13 cellular contexts compared by ENCODE assay signal in genomic region chr11:64741393-64742086, GRCh38. TPM values are rescaled to one million over a fixed set of nuclear protein-coding genes. Genes with fewer than 3 reads are reported as not detected.
DNase-seq lines count a peak whose midpoint lies in the region; ATAC-seq, FAIRE-seq and TF ChIP-seq lines count a peak whose summit lies in the region.
"Had no signal": no experiment of that assay in that cellular context is flagged by ENCODE, and none has a peak within 500 bp of the region (broad histone marks: within the 10 kb centered on the region; RNA-seq: fewer than 3 reads in every experiment).

No MANE protein-coding gene starts in this region.

- BruUV-seq in HCT116 (replicated peaks; lab: Mats Ljungman, UMichigan), result no TSS peak

- CTCF ChIA-PET in HCT116 (lab: Charles Lee), result interaction anchor here (1.1 kb wide), 1 partner anchor 11 kb away, joined by 3 read pairs; no protein-coding TSS in a partner anchor

- H3K9me3 Mint-ChIP-seq in naive thymus-derived CD8-positive, alpha-beta T cell, result peaks cover 0 to 2% (median 0%) of the 10 kb centered on the region in 9 donors

- H3K36me3 Mint-ChIP-seq in naive thymus-derived CD8-positive, alpha-beta T cell, result peaks cover 0 to 51% (median 3%) of the 10 kb centered on the region in 3 donors

- peaks cover 48% of the 10 kb centered on the region for H3K36me3 ChIP-seq in BLaER1
- no peaks in the 10 kb centered on the region for H3K36me3 ChIP-seq in HCT116 (ENCODE audit: control insufficient read depth in 1 of 2, insufficient read depth in 2 of 2, low read length in 2 of 2)
- no peaks in the 10 kb centered on the region for H3K36me3 ChIP-seq in colonic mucosa
- no peaks in the 10 kb centered on the region for H3K36me3 ChIP-seq in kidney (ENCODE audit: control insufficient read depth in 1 of 2, insufficient read depth in 2 of 2, low read length in 2 of 2)

- ATAC-seq in HCT116 (no peak), GM21390 (IDR thresholded peaks at IDR 0.05; ENCODE audit: unreplicated experiment) (no peak), HG02970 (IDR thresholded peaks at IDR 0.05; ENCODE audit: low FRiP score, unreplicated experiment) (no peak)
- no peak for ATAC-seq in naive thymus-derived CD8-positive, alpha-beta T cell

- no peak for TF ChIP-seq RAD21 in HCT116 (IDR thresholded peaks at IDR 0.05; ENCODE audit: low read depth)

- H3K4me3 ChIP-seq in BLaER1 (peak overlapping the region; percentile 75), HCT116 (replicated peaks in 1 of 2; ENCODE audit: low read depth in 1 of 2, low read length in 2 of 2) (no peak overlapping the region), colonic mucosa (peak overlapping the region; percentile 50), kidney (ENCODE audit: low read length in 2 of 2) (peak overlapping the region in 1 of 2 donors; percentile 48)

- no peaks in the 10 kb centered on the region for H3K27me3 ChIP-seq in BLaER1
- no peaks in the 10 kb centered on the region for H3K27me3 ChIP-seq in HCT116 (ENCODE audit: insufficient read depth, low read length)
- peaks cover 43% of the 10 kb centered on the region for H3K27me3 ChIP-seq in colonic mucosa

- H3K9ac ChIP-seq in BLaER1 (peak overlapping the region; percentile 91), HCT116 (ENCODE audit: low read length) (no peak overlapping the region), colonic mucosa (ENCODE audit: low read depth in 2 of 2, low read length in 2 of 2) (peak overlapping the region in 1 of 2 donors; percentile 50), kidney (ENCODE audit: low read length in 2 of 2) (no peak overlapping the region)

- POLR2A ChIA-PET in HCT116 (lab: Charles Lee), result no interaction called here
- POLR2A ChIA-PET in naive thymus-derived CD8-positive, alpha-beta T cell (lab: Charles Lee), result interaction anchor here (0.6 to 45.2 kb wide), 13 partner anchors 8 to 377 kb away, joined by 3 to 2320 read pairs (median 7); partner anchors contain the start of genes CDC42BPG, MAP4K2, PYGM and SF1

- intact Hi-C loops in HCT116 (cut with micrococcal nuclease) (loop anchor here (5.0 kb wide), 1 partner anchor 189 kb away; no protein-coding TSS in a partner anchor), colonic mucosa (cut with DNase I) (loop anchor here (5.0 kb wide), 1 partner anchor 54 kb away; no protein-coding TSS in a partner anchor), kidney (cut with DNase I) (no loop called here)

- H3K4me3 Mint-ChIP-seq in naive thymus-derived CD8-positive, alpha-beta T cell, result peak overlapping the region; percentile 73 to 100 (median 83)

- no peaks in the 10 kb centered on the region for H3K9me2 ChIP-seq in HCT116 (ENCODE audit: insufficient read depth)

- H3K27ac Mint-ChIP-seq in naive thymus-derived CD8-positive, alpha-beta T cell, result peak overlapping the region; percentile 37 to 87 (median 82)

- no peak for DNase-seq in HCT116 (ENCODE audit: low read depth, low spot score)
- no peak for DNase-seq in colonic mucosa
- no peak for DNase-seq in naive thymus-derived CD8-positive, alpha-beta T cell
- DNase-seq in SKM-1 (lab: John Stamatoyannopoulos, UW; ENCODE audit: unreplicated experiment), result no peak
- no peak for DNase-seq in kidney
- DNase-seq: activated gamma-delta T cell, GOT3, NCI-H2171 treated with DMSO at 0.1 percent for 48 hours had no signal

- peak overlapping the region; percentile 99 for H3K27ac ChIP-seq in BLaER1
- H3K27ac ChIP-seq in HCT116 (ENCODE audit: low read depth, low read length), result no peak overlapping the region; the same call in 1 of the 2 replicates
- no peak overlapping the region for H3K27ac ChIP-seq in colonic mucosa
- no peak overlapping the region for H3K27ac ChIP-seq in kidney (ENCODE audit: low read depth in 2 of 2, low read length in 2 of 2)
- H3K27ac ChIP-seq: epithelial cell of prostate had no signal

- TF ChIP-seq POLR2A in HCT116 (IDR thresholded peaks at IDR 0.05; ENCODE audit: borderline replicate concordance, extremely low read depth, insufficient read depth, insufficient read length), result no peak

- TF ChIP-seq CTCF in HCT116 (IDR thresholded peaks at IDR 0.05 in 2 of 3, conservative IDR thresholded peaks at IDR 0.05 in 1 of 3; ENCODE audit: borderline replicate concordance in 1 of 3, insufficient read depth in 1 of 3, low read depth in 2 of 3, low read length in 2 of 3) (no peak), colonic mucosa (IDR thresholded peaks at IDR 0.05) (no peak), kidney (IDR thresholded peaks at IDR 0.05; ENCODE audit: borderline replicate concordance, extremely low read depth, insufficient read depth) (no peak)

- H4K20me1 ChIP-seq in BLaER1 (peaks cover 47% of the 10 kb centered on the region), HCT116 (ENCODE audit: insufficient read depth) (no peaks in the 10 kb centered on the region)

- H3K4me1 Mint-ChIP-seq in naive thymus-derived CD8-positive, alpha-beta T cell, result peaks cover 27 to 52% (median 45%) of the 10 kb centered on the region in 4 donors

- FAIRE-seq in kidney (lab: Jason Lieb, UNC), result no peak

- RAD21 ChIA-PET in HCT116 (lab: Charles Lee; ENCODE audit: low non-redundant PET in 1 of 2, low total read pairs in 2 of 2, uncharacterized antibody in 2 of 2, unreplicated experiment in 2 of 2), result no interaction called here

- H3K4me2 ChIP-seq in BLaER1 (peak overlapping the region; percentile 98), HCT116 (ENCODE audit: low read length) (peak overlapping the region; percentile 99)

- H3K27me3 Mint-ChIP-seq in naive thymus-derived CD8-positive, alpha-beta T cell, result peaks cover 0 to 2% (median 0%) of the 10 kb centered on the region in 5 donors

- peaks cover 32% of the 10 kb centered on the region for H3K4me1 ChIP-seq in BLaER1
- peaks cover 13 to 36% of the 10 kb centered on the region in 2 experiments for H3K4me1 ChIP-seq in HCT116 (ENCODE audit: control insufficient read depth in 1 of 2, insufficient read depth in 2 of 2, low read length in 2 of 2)
- peaks cover 19% of the 10 kb centered on the region for H3K4me1 ChIP-seq in colonic mucosa
- H3K4me1 ChIP-seq in kidney (ENCODE audit: control insufficient read depth in 1 of 2, insufficient read depth in 1 of 2, low read depth in 1 of 2, low read length in 2 of 2), result peaks cover 3 to 10% of the 10 kb centered on the region in 2 donors

- no peak overlapping the region for H2AFZ ChIP-seq in HCT116 (ENCODE audit: low read depth, low read length, poor library complexity, severe bottlenecking)

- H3K79me2 ChIP-seq in HCT116 (ENCODE audit: insufficient read depth, low read length), result no peaks in the 10 kb centered on the region

- H3K9me3 ChIP-seq in BLaER1 (no peaks in the 10 kb centered on the region), HCT116 (ENCODE audit: control insufficient read depth in 1 of 2, insufficient read depth in 1 of 2, low read depth in 1 of 2, low read length in 2 of 2) (no peaks in the 10 kb centered on the region), colonic mucosa (no peaks in the 10 kb centered on the region), kidney (ENCODE audit: control insufficient read depth in 1 of 2, low read length in 2 of 2) (no peaks in the 10 kb centered on the region)

TF ChIP-seq in HCT116, 20 proteins besides CTCF, POLR2A, EP300 and RAD21:
- TF ChIP-seq POLR2AphosphoS5 (IDR thresholded peaks at IDR 0.05; ENCODE audit: low read depth, low read length) (no peak), FOSL1 (IDR thresholded peaks at IDR 0.05; ENCODE audit: low read depth) (no peak), ELF1 (IDR thresholded peaks at IDR 0.05; ENCODE audit: borderline replicate concordance, low read depth) (no peak), SRF (IDR thresholded peaks at IDR 0.05; ENCODE audit: low read depth) (no peak), EZH2phosphoT487 (IDR thresholded peaks at IDR 0.05; ENCODE audit: borderline replicate concordance) (no peak), ZNF274 (IDR thresholded peaks at IDR 0.05; ENCODE audit: low read depth, low read length) (no peak), YY1 (IDR thresholded peaks at IDR 0.05; ENCODE audit: extremely low read depth, insufficient replicate concordance, low read depth, low read length) (no peak), TCF7L2 (IDR thresholded peaks at IDR 0.05; ENCODE audit: borderline replicate concordance, extremely low read depth, insufficient read depth, insufficient read length) (no peak), CBX3 (IDR thresholded peaks at IDR 0.05; ENCODE audit: low read depth) (no peak)

RNA-seq across cellular contexts. Expression of gene RASGRP2, which starts 2.4 kb away (rescaled TPM):
- total RNA-seq in HCT116 (2021; ENCODE audit: unreplicated experiment) (12.8 TPM), colonic mucosa (1 to 10 TPM; 2.8 to 3.5 TPM), kidney (42.6 TPM)
- 14.6 and 18.7 TPM in 2 replicates for polyA plus RNA-seq in HCT116 (2012)
- 100 to 1,000 TPM; 679 to 682 TPM for total RNA-seq in naive thymus-derived CD8-positive, alpha-beta T cell
- polyA plus RNA-seq in naive thymus-derived CD8-positive, alpha-beta T cell, result 100 to 1,000 TPM; 168 to 253 (median 185) TPM
- polyA plus RNA-seq in kidney (ENCODE audit: insufficient read depth, low read depth, low replicate concordance), result 14.1 TPM

RNA-seq across cellular contexts. Expression of gene PYGM, which starts 18.2 kb away (rescaled TPM):
- total RNA-seq in HCT116 (2021; ENCODE audit: unreplicated experiment) (1.7 TPM), colonic mucosa (1 to 10 TPM; 1.6 to 2.7 TPM), kidney (8.6 TPM)
- polyA plus RNA-seq in HCT116 (2012), result 0.51 and 0.56 TPM in 2 replicates
- 10 to 100 TPM; 13.0 to 18.4 TPM for total RNA-seq in naive thymus-derived CD8-positive, alpha-beta T cell
- polyA plus RNA-seq in naive thymus-derived CD8-positive, alpha-beta T cell, result under 1 TPM; 0.09 to 0.50 (median 0.49) TPM
- polyA plus RNA-seq in kidney (ENCODE audit: insufficient read depth, low read depth, low replicate concordance), result 2.5 TPM

RNA-seq across cellular contexts. Expression of gene NRXN2, which starts 18.5 kb away (rescaled TPM):
- total RNA-seq in HCT116 (2021; ENCODE audit: unreplicated experiment) (1.5 TPM), colonic mucosa (1 to 10 TPM; 2.2 to 5.4 TPM), kidney (13.3 TPM)
- 0.73 and 1.7 TPM in 2 replicates for polyA plus RNA-seq in HCT116 (2012)
- under 1 TPM in 1 of 2 experiments, not detected in 1; 0.21 TPM for total RNA-seq in naive thymus-derived CD8-positive, alpha-beta T cell
- not detected for polyA plus RNA-seq in naive thymus-derived CD8-positive, alpha-beta T cell
- 22.0 TPM for polyA plus RNA-seq in kidney (ENCODE audit: insufficient read depth, low read depth, low replicate concordance)
- total RNA-seq: lung microvascular endothelial cell had no signal

RNA-seq across cellular contexts. Expression of gene SF1, which starts 36.8 kb away (rescaled TPM):
- total RNA-seq in HCT116 (2021; ENCODE audit: unreplicated experiment) (403 TPM), colonic mucosa (100 to 1,000 TPM; 164 to 220 TPM), kidney (320 TPM)
- 177 and 219 TPM in 2 replicates for polyA plus RNA-seq in HCT116 (2012)
- total RNA-seq in naive thymus-derived CD8-positive, alpha-beta T cell, result 1,000 to 10,000 TPM; 1,030 to 1,057 TPM
- polyA plus RNA-seq in naive thymus-derived CD8-positive, alpha-beta T cell, result 100 to 1,000 TPM in 1 of 3 donors, 10 to 100 TPM in 2; 87.0 to 138 (median 96.6) TPM
- 87.5 TPM for polyA plus RNA-seq in kidney (ENCODE audit: insufficient read depth, low read depth, low replicate concordance)

Comparison
In these comparisons a context has a peak if more than half of its experiments do, and no peak if none do; other contexts are left out.
1. H3K4me3 ChIP-seq: peak in BLaER1 (single experiment) and colonic mucosa (single experiment); none in HCT116 (0 of 2).
2. RNA of gene RASGRP2, which starts 2.4 kb away (total RNA-seq): 679 to 682 TPM in naive thymus-derived CD8-positive, alpha-beta T cell; 42.6 TPM in kidney (single experiment), 12.8 TPM in HCT116 (single experiment) and 2.8 to 3.5 TPM in colonic mucosa; every median in the first group is over 10 times any median in the second.